In the genomic region with DNA sequence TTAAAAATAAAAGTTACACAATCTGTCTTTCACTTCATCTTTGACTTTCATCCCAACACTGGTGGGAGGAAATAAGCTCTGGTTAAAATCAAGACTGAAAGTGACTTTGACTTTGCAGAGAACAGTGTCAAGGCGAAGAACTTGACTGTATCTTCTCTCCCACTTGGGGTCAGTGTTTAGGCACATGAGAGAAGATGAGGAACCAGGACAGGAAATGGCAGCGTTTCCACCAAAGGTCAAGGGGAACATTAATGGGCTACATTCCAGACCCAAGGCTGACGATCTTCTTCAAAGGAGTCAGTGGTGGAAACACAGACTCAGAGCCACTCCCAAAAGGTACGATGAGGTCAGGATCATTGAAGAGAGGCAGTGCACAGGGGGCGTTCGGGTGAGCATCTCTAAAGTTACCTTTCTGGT, we compare ENCODE assay signal across 8 cellular contexts.
DNase-seq lines count a peak whose midpoint lies in the region; ATAC-seq and TF ChIP-seq lines count a peak whose summit lies in the region.

No MANE protein-coding gene starts in this region.

- peak; percentile 7 for DNase-seq in DMS53 treated with DMSO at 0.1 percent for 48 hours (lab: John Stamatoyannopoulos, UW; ENCODE audit: unreplicated experiment)
- peak; percentile 54 for DNase-seq in H4 (ENCODE audit: low spot score)
- DNase-seq in NCI-H460 (ENCODE audit: extremely low read depth, low read depth) = peak; percentile 63
- DNase-seq in brain microvascular endothelial cell = peak; percentile 70
- no peak for DNase-seq in left lobe of liver (ENCODE audit: low spot score)
- DNase-seq in GOT3 (lab: John Stamatoyannopoulos, UW) = no peak
- DNase-seq in NCI-H1436 treated with DMSO at 0.1 percent for 48 hours (lab: John Stamatoyannopoulos, UW) = no peak

- in situ Hi-C loops in brain microvascular endothelial cell (cut with HindIII; ENCODE audit: low pct_ligation_motif_present, low sequenced_read_pairs) = no loop called here

- no peaks in the 10 kb centered on the region for H3K36me3 ChIP-seq in brain microvascular endothelial cell (replicated peaks)

- no peak overlapping the region for H3K27ac ChIP-seq in brain microvascular endothelial cell

- H3K4me3 ChIP-seq in brain microvascular endothelial cell (ENCODE audit: low read depth, low read length) = no peak overlapping the region

- no peaks in the 10 kb centered on the region for H3K27me3 ChIP-seq in brain microvascular endothelial cell (replicated peaks)

- ATAC-seq in left lobe of liver (peak; percentile 63), HG02759 (IDR thresholded peaks at IDR 0.05; ENCODE audit: unreplicated experiment) (no peak)

- TF ChIP-seq CTCF in brain microvascular endothelial cell (IDR thresholded peaks at IDR 0.05; ENCODE audit: low read depth, low read length, missing control alignments) = peak; percentile 66

Comparison
In these comparisons a context has a peak if more than half of its experiments do, and no peak if none do; other contexts are left out.
1. DNase-seq: peak in DMS53 treated with DMSO at 0.1 percent for 48 hours (single experiment), H4 (single experiment), NCI-H460 (single experiment) and brain microvascular endothelial cell (single experiment); none in left lobe of liver (single experiment), GOT3 (single experiment) and NCI-H1436 treated with DMSO at 0.1 percent for 48 hours (single experiment).